In the genomic region with DNA sequence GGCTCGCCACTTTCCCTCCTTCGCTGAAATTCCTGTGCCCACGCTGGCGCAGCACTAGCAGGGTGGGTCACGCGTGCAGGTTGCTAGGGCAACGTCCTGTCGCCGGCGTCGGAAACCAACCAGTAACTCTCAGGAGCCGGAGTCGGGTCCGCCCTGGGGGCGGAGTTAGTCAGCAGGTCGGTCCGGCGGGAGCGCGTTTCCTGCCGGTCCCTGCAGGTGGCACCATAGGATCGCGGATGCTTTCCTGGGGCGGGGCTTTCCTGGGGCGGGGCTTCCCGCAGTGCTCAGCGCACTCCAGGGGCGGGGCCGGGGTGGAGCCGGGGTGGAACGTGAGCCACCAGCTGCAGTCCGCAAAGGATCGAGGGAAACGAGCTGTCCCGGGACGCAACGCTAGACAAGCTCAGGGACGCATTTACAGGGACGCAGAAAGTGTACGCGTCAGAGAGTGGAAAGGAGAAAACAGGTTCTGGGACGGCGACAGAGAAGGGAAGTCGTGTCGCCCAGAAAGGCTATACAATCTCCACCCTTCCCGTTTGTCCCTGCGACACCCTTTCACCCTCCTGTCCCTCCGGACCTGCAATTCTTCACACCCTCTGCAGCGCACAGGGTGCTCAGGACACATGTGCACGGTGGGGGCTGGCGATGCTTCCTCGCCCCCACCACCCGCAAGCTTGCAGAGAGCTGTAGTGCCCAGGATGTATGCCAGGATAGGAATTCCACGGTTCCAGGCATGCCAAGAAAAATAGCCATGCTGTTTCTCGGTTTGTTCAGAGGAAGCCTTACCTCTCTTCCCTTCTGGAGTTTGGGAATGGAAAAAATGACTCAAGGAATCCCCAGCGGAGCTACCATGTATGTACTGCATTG, we compare ENCODE assay signal across 1 cellular context.
A peak's percentile ranks its signal among the peaks of the same experiment; 100 is the strongest.
TF ChIP-seq lines count a peak whose summit lies in the region.

No MANE protein-coding gene starts in this region.

TF ChIP-seq in HepG2, 621 proteins besides CTCF, POLR2A, EP300 and RAD21 (continued from another document and continues in another):
- TF ChIP-seq TSC22D2 (CRISPR knock-in tag; IDR thresholded peaks at IDR 0.05; ENCODE audit: borderline replicate concordance) (peak; percentile 24; the same call in 1 of the 2 replicates), KDM1A (CRISPR knock-in tag; IDR thresholded peaks at IDR 0.05) (no peak), ZBTB42 (CRISPR knock-in tag; IDR thresholded peaks at IDR 0.05) (peak; percentile 47; the same call in 1 of the 2 replicates), KAT8 (CRISPR knock-in tag; IDR thresholded peaks at IDR 0.05) (peak; percentile 59; the same call in 1 of the 2 replicates), ZEB1 (IDR thresholded peaks at IDR 0.05; ENCODE audit: insufficient replicate concordance, low read depth) (no peak), ZNF619 (CRISPR knock-in tag; IDR thresholded peaks at IDR 0.05) (no peak), RORA (CRISPR knock-in tag; IDR thresholded peaks at IDR 0.05) (no peak), ZNF121 (CRISPR knock-in tag; IDR thresholded peaks at IDR 0.05) (peak; percentile 47; the same call in 1 of the 2 replicates), ZNF263 (CRISPR knock-in tag; IDR thresholded peaks at IDR 0.05) (peak; percentile 47; the same call in 1 of the 2 replicates), ZBTB43 (CRISPR knock-in tag; conservative IDR thresholded peaks at IDR 0.05) (0 out of 2 replicates have a peak, but pooled peaks have one; percentile 29), MLLT10 (CRISPR knock-in tag; IDR thresholded peaks at IDR 0.05) (no peak), SRF (IDR thresholded peaks at IDR 0.05; ENCODE audit: low read depth, low read length) (0 out of 2 replicates have a peak, but pooled peaks have one; percentile 19), CCDC6 (CRISPR knock-in tag; IDR thresholded peaks at IDR 0.05) (no peak), ZNF3 (CRISPR knock-in tag; IDR thresholded peaks at IDR 0.05) (no peak), ZNF335 (CRISPR knock-in tag; IDR thresholded peaks at IDR 0.05) (peak; percentile 54; the same call in 1 of the 2 replicates), GATAD2A (CRISPR knock-in tag; IDR thresholded peaks at IDR 0.05) (no peak), ZNF629 (CRISPR knock-in tag; conservative IDR thresholded peaks at IDR 0.05) (0 out of 2 replicates have a peak, but pooled peaks have one; percentile 17), FOXM1 (CRISPR knock-in tag; IDR thresholded peaks at IDR 0.05) (no peak), ZNF253 (CRISPR knock-in tag; IDR thresholded peaks at IDR 0.05; ENCODE audit: borderline replicate concordance) (no peak), SMAD3 (CRISPR knock-in tag; IDR thresholded peaks at IDR 0.05) (0 out of 2 replicates have a peak, but pooled peaks have one; percentile 33), TCF7L2 (IDR thresholded peaks at IDR 0.05; ENCODE audit: low read depth, low read length) (no peak), ZNF816 (CRISPR knock-in tag; IDR thresholded peaks at IDR 0.05; ENCODE audit: borderline replicate concordance) (no peak), SIX4 (CRISPR knock-in tag; IDR thresholded peaks at IDR 0.05) (no peak), ZNF546 (CRISPR knock-in tag; conservative IDR thresholded peaks at IDR 0.05) (0 out of 2 replicates have a peak, but pooled peaks have one; percentile 20), CHD4 (IDR thresholded peaks at IDR 0.05; ENCODE audit: borderline replicate concordance, low read length) (no peak), MXI1 (IDR thresholded peaks at IDR 0.05; ENCODE audit: borderline replicate concordance, low read depth, low read length) (peak; percentile 99), HNRNPK (IDR thresholded peaks at IDR 0.05; ENCODE audit: low read depth, low read length, poor library complexity, severe bottlenecking) (no peak), DMAP1 (CRISPR knock-in tag; IDR thresholded peaks at IDR 0.05) (peak; percentile 13; the same call in 1 of the 2 replicates), TBX2 (CRISPR knock-in tag; IDR thresholded peaks at IDR 0.05; ENCODE audit: borderline replicate concordance) (peak; percentile 75), MTA1 (CRISPR knock-in tag; IDR thresholded peaks at IDR 0.05; ENCODE audit: borderline replicate concordance) (no peak), SALL1 (CRISPR knock-in tag; IDR thresholded peaks at IDR 0.05) (0 out of 2 replicates have a peak, but pooled peaks have one; percentile 33), ZNF891 (CRISPR knock-in tag; IDR thresholded peaks at IDR 0.05) (peak; percentile 88; the same call in 1 of the 2 replicates), RBAK (CRISPR knock-in tag; IDR thresholded peaks at IDR 0.05) (peak; percentile 50; the same call in 1 of the 2 replicates), ZNF138 (CRISPR knock-in tag; IDR thresholded peaks at IDR 0.05; ENCODE audit: low read depth) (no peak), RFX5 (IDR thresholded peaks at IDR 0.05; ENCODE audit: low read depth, low read length) (peak; percentile 60; the same call in 1 of the 2 replicates), ZNF547 (CRISPR knock-in tag; IDR thresholded peaks at IDR 0.05) (no peak; the same call in 1 of the 2 replicates), REL (CRISPR knock-in tag; conservative IDR thresholded peaks at IDR 0.05) (no peak), ZNF280B (CRISPR knock-in tag; IDR thresholded peaks at IDR 0.05; ENCODE audit: borderline replicate concordance) (no peak; the same call in 1 of the 2 replicates), ZNF839 (CRISPR knock-in tag; IDR thresholded peaks at IDR 0.05; ENCODE audit: borderline replicate concordance) (no peak; the same call in 1 of the 2 replicates), PITX1 (CRISPR knock-in tag; IDR thresholded peaks at IDR 0.05) (no peak)
- TF ChIP-seq, protein P1, sequence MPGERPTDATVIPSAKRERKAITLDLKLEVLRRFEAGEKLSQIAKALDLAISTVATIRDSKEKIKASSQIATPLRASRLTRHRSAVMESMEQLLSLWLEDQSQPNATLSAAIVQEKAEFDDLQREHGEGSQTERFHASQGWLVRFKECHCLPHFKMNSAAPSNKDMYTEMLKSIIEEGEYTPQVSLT (CRISPR knock-in tag; IDR thresholded peaks at IDR 0.05; ENCODE audit: borderline replicate concordance, low read depth) = no peak
- TF ChIP-seq, protein P2, sequence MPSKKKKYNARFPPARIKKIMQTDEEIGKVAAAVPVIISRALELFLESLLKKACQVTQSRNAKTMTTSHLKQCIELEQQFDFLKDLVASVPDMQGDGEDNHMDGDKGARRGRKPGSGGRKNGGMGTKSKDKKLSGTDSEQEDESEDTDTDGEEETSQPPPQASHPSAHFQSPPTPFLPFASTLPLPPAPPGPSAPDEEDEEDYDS (CRISPR knock-in tag; IDR thresholded peaks at IDR 0.05) = peak; percentile 39
- TF ChIP-seq, protein P3, sequence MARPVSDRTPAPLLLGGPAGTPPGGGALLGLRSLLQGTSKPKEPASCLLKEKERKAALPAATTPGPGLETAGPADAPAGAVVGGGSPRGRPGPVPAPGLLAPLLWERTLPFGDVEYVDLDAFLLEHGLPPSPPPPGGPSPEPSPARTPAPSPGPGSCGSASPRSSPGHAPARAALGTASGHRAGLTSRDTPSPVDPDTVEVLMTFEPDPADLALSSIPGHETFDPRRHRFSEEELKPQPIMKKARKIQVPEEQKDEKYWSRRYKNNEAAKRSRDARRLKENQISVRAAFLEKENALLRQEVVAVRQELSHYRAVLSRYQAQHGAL (CRISPR knock-in tag; IDR thresholded peaks at IDR 0.05; ENCODE audit: not compliant biosample characterization) = no peak
- TF ChIP-seq, protein P4, sequence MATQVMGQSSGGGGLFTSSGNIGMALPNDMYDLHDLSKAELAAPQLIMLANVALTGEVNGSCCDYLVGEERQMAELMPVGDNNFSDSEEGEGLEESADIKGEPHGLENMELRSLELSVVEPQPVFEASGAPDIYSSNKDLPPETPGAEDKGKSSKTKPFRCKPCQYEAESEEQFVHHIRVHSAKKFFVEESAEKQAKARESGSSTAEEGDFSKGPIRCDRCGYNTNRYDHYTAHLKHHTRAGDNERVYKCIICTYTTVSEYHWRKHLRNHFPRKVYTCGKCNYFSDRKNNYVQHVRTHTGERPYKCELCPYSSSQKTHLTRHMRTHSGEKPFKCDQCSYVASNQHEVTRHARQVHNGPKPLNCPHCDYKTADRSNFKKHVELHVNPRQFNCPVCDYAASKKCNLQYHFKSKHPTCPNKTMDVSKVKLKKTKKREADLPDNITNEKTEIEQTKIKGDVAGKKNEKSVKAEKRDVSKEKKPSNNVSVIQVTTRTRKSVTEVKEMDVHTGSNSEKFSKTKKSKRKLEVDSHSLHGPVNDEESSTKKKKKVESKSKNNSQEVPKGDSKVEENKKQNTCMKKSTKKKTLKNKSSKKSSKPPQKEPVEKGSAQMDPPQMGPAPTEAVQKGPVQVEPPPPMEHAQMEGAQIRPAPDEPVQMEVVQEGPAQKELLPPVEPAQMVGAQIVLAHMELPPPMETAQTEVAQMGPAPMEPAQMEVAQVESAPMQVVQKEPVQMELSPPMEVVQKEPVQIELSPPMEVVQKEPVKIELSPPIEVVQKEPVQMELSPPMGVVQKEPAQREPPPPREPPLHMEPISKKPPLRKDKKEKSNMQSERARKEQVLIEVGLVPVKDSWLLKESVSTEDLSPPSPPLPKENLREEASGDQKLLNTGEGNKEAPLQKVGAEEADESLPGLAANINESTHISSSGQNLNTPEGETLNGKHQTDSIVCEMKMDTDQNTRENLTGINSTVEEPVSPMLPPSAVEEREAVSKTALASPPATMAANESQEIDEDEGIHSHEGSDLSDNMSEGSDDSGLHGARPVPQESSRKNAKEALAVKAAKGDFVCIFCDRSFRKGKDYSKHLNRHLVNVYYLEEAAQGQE (IDR thresholded peaks at IDR 0.05; ENCODE audit: borderline replicate concordance in 1 of 2, low read depth in 1 of 2, low read length in 2 of 2) = no peak
- TF ChIP-seq, protein P5, sequence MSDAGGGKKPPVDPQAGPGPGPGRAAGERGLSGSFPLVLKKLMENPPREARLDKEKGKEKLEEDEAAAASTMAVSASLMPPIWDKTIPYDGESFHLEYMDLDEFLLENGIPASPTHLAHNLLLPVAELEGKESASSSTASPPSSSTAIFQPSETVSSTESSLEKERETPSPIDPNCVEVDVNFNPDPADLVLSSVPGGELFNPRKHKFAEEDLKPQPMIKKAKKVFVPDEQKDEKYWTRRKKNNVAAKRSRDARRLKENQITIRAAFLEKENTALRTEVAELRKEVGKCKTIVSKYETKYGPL (CRISPR knock-in tag; IDR thresholded peaks at IDR 0.05) = no peak
- TF ChIP-seq, protein P6, sequence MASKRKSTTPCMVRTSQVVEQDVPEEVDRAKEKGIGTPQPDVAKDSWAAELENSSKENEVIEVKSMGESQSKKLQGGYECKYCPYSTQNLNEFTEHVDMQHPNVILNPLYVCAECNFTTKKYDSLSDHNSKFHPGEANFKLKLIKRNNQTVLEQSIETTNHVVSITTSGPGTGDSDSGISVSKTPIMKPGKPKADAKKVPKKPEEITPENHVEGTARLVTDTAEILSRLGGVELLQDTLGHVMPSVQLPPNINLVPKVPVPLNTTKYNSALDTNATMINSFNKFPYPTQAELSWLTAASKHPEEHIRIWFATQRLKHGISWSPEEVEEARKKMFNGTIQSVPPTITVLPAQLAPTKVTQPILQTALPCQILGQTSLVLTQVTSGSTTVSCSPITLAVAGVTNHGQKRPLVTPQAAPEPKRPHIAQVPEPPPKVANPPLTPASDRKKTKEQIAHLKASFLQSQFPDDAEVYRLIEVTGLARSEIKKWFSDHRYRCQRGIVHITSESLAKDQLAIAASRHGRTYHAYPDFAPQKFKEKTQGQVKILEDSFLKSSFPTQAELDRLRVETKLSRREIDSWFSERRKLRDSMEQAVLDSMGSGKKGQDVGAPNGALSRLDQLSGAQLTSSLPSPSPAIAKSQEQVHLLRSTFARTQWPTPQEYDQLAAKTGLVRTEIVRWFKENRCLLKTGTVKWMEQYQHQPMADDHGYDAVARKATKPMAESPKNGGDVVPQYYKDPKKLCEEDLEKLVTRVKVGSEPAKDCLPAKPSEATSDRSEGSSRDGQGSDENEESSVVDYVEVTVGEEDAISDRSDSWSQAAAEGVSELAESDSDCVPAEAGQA (IDR thresholded peaks at IDR 0.05; ENCODE audit: low read depth) = peak; percentile 54; the same call in 1 of the 2 replicates
- TF ChIP-seq, protein P6 (CRISPR knock-in tag; IDR thresholded peaks at IDR 0.05; ENCODE audit: borderline replicate concordance) = no peak
